20 cellular contexts compared by ENCODE assay signal in the genomic region with DNA sequence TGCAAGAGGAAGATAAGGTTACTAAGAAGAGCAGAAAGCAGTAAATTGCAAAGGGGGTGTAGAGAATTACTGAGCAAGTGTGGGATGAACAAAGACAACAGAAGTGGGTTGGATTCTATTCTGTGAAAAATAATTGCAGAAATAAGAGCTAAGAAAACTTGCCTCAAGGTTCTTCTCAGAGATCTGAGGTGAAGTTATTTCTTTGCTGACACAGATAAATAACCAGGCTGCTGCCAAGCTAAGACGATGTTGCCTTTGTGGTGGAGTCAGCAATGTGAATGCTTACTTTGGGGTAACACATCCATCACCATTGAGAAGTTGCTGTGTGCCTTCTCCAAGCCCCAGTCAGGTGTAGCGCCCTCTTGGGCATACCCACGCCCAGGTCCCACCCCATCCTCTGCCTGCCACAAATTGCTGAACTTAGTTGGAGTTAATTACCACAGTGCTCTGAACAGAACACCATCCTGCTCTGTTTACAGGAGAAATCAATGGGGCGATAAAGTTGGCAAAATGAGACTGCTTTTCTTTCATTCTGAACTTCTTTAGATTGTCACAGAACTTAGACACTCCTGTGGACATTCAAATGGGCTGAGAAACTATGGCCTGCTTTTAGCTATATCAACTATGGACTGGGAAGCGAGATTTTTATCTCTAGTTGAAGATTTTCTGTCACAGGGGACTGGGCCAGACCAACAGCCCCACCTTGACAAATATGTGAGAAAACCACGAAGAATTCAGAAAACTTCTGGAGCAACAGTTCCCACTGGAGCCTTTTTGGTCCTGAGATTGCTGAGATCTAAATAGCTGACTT.
A peak's percentile ranks its signal among the peaks of the same experiment; 100 is the strongest.
DNase-seq lines count a peak whose midpoint lies in the region; ATAC-seq and TF ChIP-seq lines count a peak whose summit lies in the region.
"Had no signal": no experiment of that assay in that cellular context is flagged by ENCODE, and none has a peak within 500 bp of the region (broad histone marks: within the 10 kb centered on the region; RNA-seq: fewer than 3 reads in every experiment).

No MANE protein-coding gene starts in this region.

- no peak overlapping the region for H3K9ac ChIP-seq in trophoblast cell (ENCODE audit: low read length)

- H3K9me3 ChIP-seq in RWPE2 (ENCODE audit: severe bottlenecking) (no peaks in the 10 kb centered on the region), trophoblast cell (ENCODE audit: insufficient read depth, low read depth, low read length) (peaks cover 1% of the 10 kb centered on the region)
- H3K9me3 ChIP-seq: ascending aorta, colonic mucosa had no signal

- no peak overlapping the region for H3K4ac ChIP-seq in trophoblast cell (ENCODE audit: low read depth, low read length)

- H4K12ac ChIP-seq in trophoblast cell (ENCODE audit: low read depth, low read length): no peak overlapping the region

- no CpG with 5 or more reads among the region's 6 CpGs for WGBS in trophoblast cell (ENCODE audit: extremely low coverage, insufficient coverage, insufficient read length)

- no peaks in the 10 kb centered on the region for H3K27me3 ChIP-seq in RWPE2 (ENCODE audit: insufficient read depth, poor library complexity, severe bottlenecking)
- no peaks in the 10 kb centered on the region for H3K27me3 ChIP-seq in trophoblast cell (ENCODE audit: insufficient read depth, low read length)
- H3K27me3 ChIP-seq: ascending aorta, colonic mucosa had no signal

- H3K23ac ChIP-seq in trophoblast cell (ENCODE audit: low read length): no peak overlapping the region

- H3K4me3 ChIP-seq in RWPE2 (ENCODE audit: severe bottlenecking) (no peak overlapping the region), trophoblast cell (ENCODE audit: low read depth, low read length) (no peak overlapping the region)
- H3K4me3 ChIP-seq: ascending aorta, colonic mucosa had no signal

- peak overlapping the region; percentile 22 for H3K18ac ChIP-seq in trophoblast cell (ENCODE audit: low read length)

- peak overlapping the region; percentile 61 for H2BK120ac ChIP-seq in trophoblast cell (ENCODE audit: insufficient read depth, low read length, poor library complexity)

- H3K36me3 ChIP-seq in RWPE2 (ENCODE audit: low read depth) (no peaks in the 10 kb centered on the region), trophoblast cell (ENCODE audit: control insufficient read depth in 1 of 2, insufficient read depth in 2 of 2, low read length in 2 of 2) (no peaks in the 10 kb centered on the region)
- H3K36me3 ChIP-seq: ascending aorta, colonic mucosa had no signal

- peak overlapping the region; percentile 18 for H2BK5ac ChIP-seq in trophoblast cell (ENCODE audit: low read depth, low read length, poor library complexity)

- H3K4me1 ChIP-seq in RWPE2 (ENCODE audit: insufficient read depth, poor library complexity, severe bottlenecking) (peaks cover 53% of the 10 kb centered on the region), trophoblast cell (ENCODE audit: control insufficient read depth in 1 of 2, insufficient read depth in 2 of 2, low read length in 2 of 2) (peaks cover 4 to 9% of the 10 kb centered on the region in 2 experiments)
- H3K4me1 ChIP-seq: ascending aorta, colonic mucosa had no signal

- H2AK5ac ChIP-seq in trophoblast cell (ENCODE audit: low read length): peak overlapping the region; percentile 44

- H3K27ac ChIP-seq in RWPE2 (ENCODE audit: poor library complexity, severe bottlenecking): peak overlapping the region; percentile 92
- H3K27ac ChIP-seq in trophoblast cell (ENCODE audit: low read depth, low read length): peak overlapping the region; percentile 68
- H3K27ac ChIP-seq: ascending aorta, colonic mucosa had no signal

- TF ChIP-seq CTCF in RWPE2 (IDR thresholded peaks at IDR 0.05; ENCODE audit: poor library complexity, severe bottlenecking) (no peak), GM10248 (IDR thresholded peaks at IDR 0.05; ENCODE audit: control extremely low read depth, extremely low read depth, low read depth, missing control alignments) (no peak)

- peak overlapping the region; percentile 93 for H2BK12ac ChIP-seq in trophoblast cell (ENCODE audit: low read length)

- no peaks in the 10 kb centered on the region for H3K79me2 ChIP-seq in trophoblast cell (ENCODE audit: control insufficient read depth, insufficient read depth, low read length, poor library complexity)

- DNase-seq in EL (peak; percentile 69), RWPE2 (ENCODE audit: low spot score) (no peak), fibroblast of peridontal ligament (ENCODE audit: extremely low read depth) (peak; percentile 44), trophoblast cell (peak; percentile 81 to 94), GM10248 (ENCODE audit: extremely low spot score) (no peak), NCI-H1105 treated with DMSO at 0.1 percent for 48 hours (lab: John Stamatoyannopoulos, UW) (no peak), NCI-H774 (lab: John Stamatoyannopoulos, UW) (no peak)
- DNase-seq: ACHN; activated CD4-positive, CD25-positive, alpha-beta regulatory T cell; activated naive CD4-positive, alpha-beta T cell treated with anti-CD3 and anti-CD28 coated beads, Interleukin-2, amount 10 ng/mL, durations not matched to agents 7 days and 5 days; activated T-cell treated with anti-CD3 and anti-CD28 coated beads, Interleukin-2, amount 50 U/mL, for 4 hours; colonic mucosa; Kasumi-1; natural killer cell; NCI-H1436; NCI-H748 treated with DMSO at 0.1 percent for 48 hours; small intestine; stimulated activated CD4-positive, alpha-beta T cell treated with anti-CD3 and anti-CD28 coated beads, Interleukin-4, amount 100 ng/mL, for 1 hour had no signal

- H3K4me2 ChIP-seq in trophoblast cell (ENCODE audit: low read length): peak overlapping the region; percentile 54

- POLR2A ChIA-PET in GM10248 (lab: Yijun Ruan, JAX): no interaction called here

- peaks cover 6% of the 10 kb centered on the region for H3K79me1 ChIP-seq in trophoblast cell (ENCODE audit: low read length)

- peak overlapping the region; percentile 21 for H4K8ac ChIP-seq in trophoblast cell (ENCODE audit: low read depth, low read length)

- CTCF ChIA-PET in GM10248 (lab: Yijun Ruan, JAX): interaction anchor here (1.0 to 1.3 kb wide), 2 partner anchors 9 to 67 kb away, joined by 3 to 6 read pairs; no protein-coding TSS in a partner anchor

- H4K91ac ChIP-seq in trophoblast cell (ENCODE audit: low read depth, low read length): peak overlapping the region; percentile 50

- ATAC-seq in RWPE2 (ENCODE audit: low read depth) (no peak), HG03135 (IDR thresholded peaks at IDR 0.05; ENCODE audit: unreplicated experiment) (no peak)
- ATAC-seq: activated T-cell treated with anti-CD3 and anti-CD28 coated beads, Interleukin-2, amount 50 U/mL, for 4 hours; natural killer cell had no signal

- H2AFZ ChIP-seq in trophoblast cell (ENCODE audit: insufficient read depth, low read length, poor library complexity): no peak overlapping the region

- peak overlapping the region; percentile 24 for H3K14ac ChIP-seq in trophoblast cell (ENCODE audit: low read length)

Comparison
In these comparisons a context has a peak if more than half of its experiments do, and no peak if none do; other contexts are left out.
1. DNase-seq: peak in EL (single experiment), fibroblast of peridontal ligament (single experiment) and trophoblast cell (2 of 2); none in RWPE2 (single experiment), GM10248 (single experiment), NCI-H1105 treated with DMSO at 0.1 percent for 48 hours (single experiment) and NCI-H774 (single experiment).